In the genomic region with DNA sequence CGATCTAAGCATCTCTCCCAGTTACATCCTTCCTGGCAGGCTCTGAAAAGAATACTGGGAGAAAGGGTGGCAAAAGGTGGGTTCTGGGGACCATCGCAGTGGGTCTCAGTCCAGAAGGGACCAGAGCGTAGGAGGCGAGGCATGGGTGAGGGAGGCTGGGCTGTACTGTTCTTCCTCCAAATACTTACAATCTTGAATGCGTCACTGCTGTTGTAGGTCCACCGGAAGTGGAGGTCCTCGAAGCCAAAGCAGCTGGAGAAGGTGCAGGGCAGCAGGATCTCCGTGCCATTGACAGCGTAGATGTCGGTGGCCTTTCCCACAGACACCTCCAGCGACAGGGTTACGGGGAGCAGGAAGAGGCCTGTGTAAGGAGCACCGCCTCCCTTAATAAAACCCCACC, we compare ENCODE assay signal across 13 cellular contexts. TPM values are rescaled to one million over a fixed set of nuclear protein-coding genes. Genes with fewer than 3 reads are reported as not detected.
DNase-seq lines count a peak whose midpoint lies in the region; ATAC-seq and TF ChIP-seq lines count a peak whose summit lies in the region.
"Had no signal": no experiment of that assay in that cellular context is flagged by ENCODE, and none has a peak within 500 bp of the region (broad histone marks: within the 10 kb centered on the region; RNA-seq: fewer than 3 reads in every experiment).

No MANE protein-coding gene starts in this region.

- peaks cover 37% of the 10 kb centered on the region for H3K27me3 Mint-ChIP-seq in activated naive CD8-positive, alpha-beta T cell
- H3K27me3 Mint-ChIP-seq in activated naive CD8-positive, alpha-beta T cell treated with anti-CD3 and anti-CD28 coated beads for 36 hours, result peaks cover 58% of the 10 kb centered on the region
- H3K27me3 Mint-ChIP-seq in activated CD8-positive, alpha-beta T cell treated with anti-CD3 and anti-CD28 coated beads for 36 hours, result peaks cover 42% of the 10 kb centered on the region
- H3K27me3 Mint-ChIP-seq in osteocyte (ENCODE audit: unreplicated experiment), result peaks cover 80% of the 10 kb centered on the region

- peak overlapping the region in 1 of 2 donors; percentile 69 for H3K4me3 ChIP-seq in right atrium auricular region
- H3K4me3 ChIP-seq in body of pancreas, result no peak overlapping the region

- 41 to 42% methylated on average over 12 to 13 of the region's 13 CpGs for WGBS in body of pancreas, 2 donors

- H3K9me3 ChIP-seq in right atrium auricular region (no peaks in the 10 kb centered on the region), body of pancreas (no peaks in the 10 kb centered on the region)
- H3K9me3 ChIP-seq: vagina had no signal

- H3K36me3 Mint-ChIP-seq in activated naive CD8-positive, alpha-beta T cell, result no peaks in the 10 kb centered on the region
- no peaks in the 10 kb centered on the region for H3K36me3 Mint-ChIP-seq in activated naive CD8-positive, alpha-beta T cell treated with anti-CD3 and anti-CD28 coated beads for 36 hours
- H3K36me3 Mint-ChIP-seq in activated CD8-positive, alpha-beta T cell treated with anti-CD3 and anti-CD28 coated beads for 36 hours (ENCODE audit: low read depth), result no peaks in the 10 kb centered on the region
- H3K36me3 Mint-ChIP-seq in osteocyte (ENCODE audit: unreplicated experiment), result no peaks in the 10 kb centered on the region

- TF ChIP-seq CTCF in activated CD8-positive, alpha-beta T cell treated with anti-CD3 and anti-CD28 coated beads for 36 hours (IDR thresholded peaks at IDR 0.05), result no peak
- no peak for TF ChIP-seq CTCF in right atrium auricular region (IDR thresholded peaks at IDR 0.05)
- TF ChIP-seq CTCF in osteocyte (IDR thresholded peaks at IDR 0.05), result no peak
- no peak for TF ChIP-seq CTCF in body of pancreas (IDR thresholded peaks at IDR 0.05)

- H3K27ac ChIP-seq in right atrium auricular region (peak overlapping the region; percentile 25 to 76), temporal lobe (ENCODE audit: low read depth, low read length) (peak overlapping the region; percentile 40), body of pancreas (peak overlapping the region in 1 of 4 donors; percentile 41)

- POLR2A ChIA-PET in activated CD8-positive, alpha-beta T cell treated with anti-CD3 and anti-CD28 coated beads for 36 hours (lab: Charles Lee), result interaction anchor here (1.0 kb wide), 1 partner anchor 22 kb away, joined by 3 read pairs; no protein-coding TSS in a partner anchor

- peaks cover 3% of the 10 kb centered on the region for H3K4me1 Mint-ChIP-seq in activated naive CD8-positive, alpha-beta T cell (ENCODE audit: low read depth)
- H3K4me1 Mint-ChIP-seq in activated naive CD8-positive, alpha-beta T cell treated with anti-CD3 and anti-CD28 coated beads for 36 hours, result peaks cover 3% of the 10 kb centered on the region
- peaks cover 3% of the 10 kb centered on the region for H3K4me1 Mint-ChIP-seq in activated CD8-positive, alpha-beta T cell treated with anti-CD3 and anti-CD28 coated beads for 36 hours (ENCODE audit: low read depth)
- peaks cover 3% of the 10 kb centered on the region for H3K4me1 Mint-ChIP-seq in osteocyte (ENCODE audit: unreplicated experiment)

- H3K36me3 ChIP-seq in right atrium auricular region (no peaks in the 10 kb centered on the region), body of pancreas (replicated peaks in 1 of 2; ENCODE audit: insufficient read depth in 1 of 2, low read depth in 2 of 2) (no peaks in the 10 kb centered on the region)
- H3K36me3 ChIP-seq: vagina had no signal

- peaks cover 0 to 30% of the 10 kb centered on the region in 2 donors for H3K4me1 ChIP-seq in right atrium auricular region
- H3K4me1 ChIP-seq in body of pancreas, result peaks cover 6% of the 10 kb centered on the region

- CTCF ChIA-PET in activated CD8-positive, alpha-beta T cell treated with anti-CD3 and anti-CD28 coated beads for 36 hours (lab: Charles Lee), result interaction anchor here (0.6 to 6.8 kb wide), 25 partner anchors 8 to 450 kb away, joined by 3 to 116 read pairs (median 4); a partner anchor contains a TSS

- ATAC-seq in activated CD8-positive, alpha-beta T cell treated with anti-CD3 and anti-CD28 coated beads for 36 hours, result no peak
- ATAC-seq in body of pancreas, result no peak

- H3K27me3 ChIP-seq in right atrium auricular region, result no peaks in the 10 kb centered on the region
- H3K27me3 ChIP-seq in body of pancreas, result peaks cover 0 to 3% of the 10 kb centered on the region in 2 donors
- H3K27me3 ChIP-seq: vagina had no signal

- intact Hi-C loops in activated CD8-positive, alpha-beta T cell treated with anti-CD3 and anti-CD28 coated beads for 36 hours (cut with micrococcal nuclease), result loop anchor here (5.0 kb wide), 1 partner anchor 147 kb away; no protein-coding TSS in a partner anchor
- intact Hi-C loops in body of pancreas (cut with DNase I), result loop anchor here (5.0 kb wide), 1 partner anchor 142 kb away; no protein-coding TSS in a partner anchor

- no peak for TF ChIP-seq POLR2A in body of pancreas (IDR thresholded peaks at IDR 0.05)

- no peak for DNase-seq in activated naive CD8-positive, alpha-beta T cell treated with anti-CD3 and anti-CD28 coated beads for 36 hours
- DNase-seq in activated CD8-positive, alpha-beta T cell treated with anti-CD3 and anti-CD28 coated beads for 36 hours, result no peak
- no peak for DNase-seq in right atrium auricular region (ENCODE audit: low spot score)
- DNase-seq in DMS114 treated with DMSO at 0.1 percent for 48 hours (lab: John Stamatoyannopoulos, UW; ENCODE audit: unreplicated experiment), result no peak
- no peak for DNase-seq in osteocyte (ENCODE audit: extremely low spot score, unreplicated experiment)
- no peak for DNase-seq in body of pancreas

- H3K9me3 Mint-ChIP-seq in activated naive CD8-positive, alpha-beta T cell (ENCODE audit: low read depth), result no peaks in the 10 kb centered on the region
- H3K9me3 Mint-ChIP-seq in activated naive CD8-positive, alpha-beta T cell treated with anti-CD3 and anti-CD28 coated beads for 36 hours, result no peaks in the 10 kb centered on the region
- no peaks in the 10 kb centered on the region for H3K9me3 Mint-ChIP-seq in activated CD8-positive, alpha-beta T cell treated with anti-CD3 and anti-CD28 coated beads for 36 hours
- no peaks in the 10 kb centered on the region for H3K9me3 Mint-ChIP-seq in osteocyte (ENCODE audit: unreplicated experiment)
- H3K9me3 Mint-ChIP-seq: HFFc6 had no signal

- peak overlapping the region; percentile 76 for H3K4me3 Mint-ChIP-seq in activated naive CD8-positive, alpha-beta T cell
- H3K4me3 Mint-ChIP-seq in activated naive CD8-positive, alpha-beta T cell treated with anti-CD3 and anti-CD28 coated beads for 36 hours, result no peak overlapping the region
- peak overlapping the region; percentile 76 for H3K4me3 Mint-ChIP-seq in activated CD8-positive, alpha-beta T cell treated with anti-CD3 and anti-CD28 coated beads for 36 hours
- H3K4me3 Mint-ChIP-seq in osteocyte (ENCODE audit: unreplicated experiment), result no peak overlapping the region

- no peak overlapping the region for H3K27ac Mint-ChIP-seq in activated naive CD8-positive, alpha-beta T cell
- H3K27ac Mint-ChIP-seq in activated naive CD8-positive, alpha-beta T cell treated with anti-CD3 and anti-CD28 coated beads for 36 hours, result no peak overlapping the region
- no peak overlapping the region for H3K27ac Mint-ChIP-seq in activated CD8-positive, alpha-beta T cell treated with anti-CD3 and anti-CD28 coated beads for 36 hours
- no peak overlapping the region for H3K27ac Mint-ChIP-seq in osteocyte (ENCODE audit: unreplicated experiment)
- H3K27ac Mint-ChIP-seq: HFFc6 had no signal

RNA-seq across cellular contexts. Expression of a gene that starts 7.8 kb away (rescaled TPM):
- total RNA-seq in activated naive CD8-positive, alpha-beta T cell treated with anti-CD3 and anti-CD28 coated beads for 36 hours, result under 1 TPM; 0.41 to 0.58 TPM
- 1 to 10 TPM in 1 of 2 experiments, under 1 TPM in 1; 0.72 to 1.1 TPM for total RNA-seq in activated CD8-positive, alpha-beta T cell treated with anti-CD3 and anti-CD28 coated beads for 36 hours
- total RNA-seq in right atrium auricular region, result 10 to 100 TPM in 1 of 2 donors, 1 to 10 TPM in 1; 2.5 to 11.8 TPM
- total RNA-seq in temporal lobe, result 6.4 TPM
- total RNA-seq in osteocyte, result 0.08 TPM in 1 of 2 replicates, not detected in the other
- total RNA-seq in body of pancreas, result 1 to 10 TPM in 1 of 2 donors, under 1 TPM in 1; 0.33 to 1.6 TPM

RNA-seq across cellular contexts. Expression of a gene that starts 31.6 kb away (rescaled TPM):
- total RNA-seq in activated naive CD8-positive, alpha-beta T cell treated with anti-CD3 and anti-CD28 coated beads for 36 hours, result not detected
- total RNA-seq in activated CD8-positive, alpha-beta T cell treated with anti-CD3 and anti-CD28 coated beads for 36 hours, result not detected
- total RNA-seq in right atrium auricular region (1 to 10 TPM; 3.4 to 8.2 TPM), temporal lobe (3.0 TPM), osteocyte (not detected in 2 replicates), body of pancreas (under 1 TPM in 1 of 2 donors, not detected in 1; under 0.01 TPM)
- total RNA-seq: HFFc6, mononuclear cell had no signal

RNA-seq across cellular contexts. Expression of a gene that starts 58.1 kb away (rescaled TPM):
- total RNA-seq in activated naive CD8-positive, alpha-beta T cell treated with anti-CD3 and anti-CD28 coated beads for 36 hours, result not detected
- total RNA-seq in activated CD8-positive, alpha-beta T cell treated with anti-CD3 and anti-CD28 coated beads for 36 hours, result under 1 TPM; 0.27 to 0.32 TPM
- total RNA-seq in right atrium auricular region, result not detected
- not detected for total RNA-seq in temporal lobe
- total RNA-seq in osteocyte, result not detected in 2 replicates
- not detected for total RNA-seq in body of pancreas
- total RNA-seq: bronchial epithelial cell, epithelial cell of proximal tubule, HFFc6, vagina had no signal

Comparison
In these comparisons a context has a peak if more than half of its experiments do, and no peak if none do; other contexts are left out.
1. H3K4me3 Mint-ChIP-seq: peak in activated naive CD8-positive, alpha-beta T cell (single experiment) and activated CD8-positive, alpha-beta T cell treated with anti-CD3 and anti-CD28 coated beads for 36 hours (single experiment); none in activated naive CD8-positive, alpha-beta T cell treated with anti-CD3 and anti-CD28 coated beads for 36 hours (single experiment) and osteocyte (single experiment).